ENCODE assay signal across 9 cellular contexts in the genomic region with DNA sequence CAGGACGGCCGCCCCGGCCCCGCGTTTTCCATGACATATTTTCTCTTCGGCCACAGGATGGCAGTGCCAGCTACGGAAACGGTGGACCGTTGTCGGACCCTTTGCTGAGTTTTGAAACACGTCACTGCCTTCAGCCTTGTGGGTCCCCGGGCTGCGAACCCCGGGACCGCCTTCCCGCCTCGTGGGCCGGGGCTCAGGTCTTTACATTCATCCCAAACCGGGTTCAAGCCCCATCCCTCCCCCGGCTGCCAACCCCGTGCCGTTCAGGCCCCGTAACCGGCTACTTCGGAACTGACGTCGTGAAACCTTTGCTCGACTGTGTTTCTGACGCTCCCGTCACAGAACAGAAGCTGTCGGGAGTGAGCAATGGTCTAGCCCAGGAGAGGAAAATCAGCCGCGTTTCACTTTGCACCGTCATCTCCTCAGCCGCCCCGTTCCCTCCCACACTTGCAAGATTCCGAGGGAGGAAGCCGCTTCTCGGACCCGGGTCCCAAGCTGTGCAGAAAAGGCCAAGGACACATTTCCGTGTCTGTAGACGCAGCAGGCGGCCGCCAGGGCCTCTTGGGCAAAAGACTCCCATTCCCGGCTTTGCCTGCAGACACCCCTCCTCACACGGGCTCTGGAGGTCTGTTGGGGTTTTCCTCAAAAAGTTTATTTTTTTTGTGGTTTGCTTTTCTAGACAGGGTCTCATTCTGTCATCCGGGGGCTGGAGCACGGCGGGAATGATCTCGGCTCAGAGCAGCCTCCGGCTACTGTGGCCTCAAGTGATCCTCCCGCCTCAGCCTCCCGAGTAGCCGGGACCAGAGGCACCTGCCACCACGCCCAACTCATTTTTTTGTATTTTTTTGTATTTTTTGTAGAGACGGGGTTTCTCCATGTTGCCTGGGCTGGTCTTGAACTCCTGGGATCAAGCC.
A peak's percentile ranks its signal among the peaks of the same experiment; 100 is the strongest.
DNase-seq lines count a peak whose midpoint lies in the region; ATAC-seq and TF ChIP-seq lines count a peak whose summit lies in the region.
"Had no signal": no experiment of that assay in that cellular context is flagged by ENCODE, and none has a peak within 500 bp of the region (broad histone marks: within the 10 kb centered on the region; RNA-seq: fewer than 3 reads in every experiment).

No MANE protein-coding gene starts in this region.

- H3K9ac ChIP-seq in BLaER1 (no peak overlapping the region), HUES6 (ENCODE audit: low read length) (peak overlapping the region; percentile 64)

- H3K36me3 Mint-ChIP-seq in nephron (ENCODE audit: low read depth): no peaks in the 10 kb centered on the region

- H4K20me1 ChIP-seq in BLaER1: no peaks in the 10 kb centered on the region

- H3K4me2 ChIP-seq in BLaER1: peak overlapping the region; percentile 63

- H3K9me3 Mint-ChIP-seq in nephron: peaks cover 4% of the 10 kb centered on the region

- peaks cover 21% of the 10 kb centered on the region for H3K27me3 ChIP-seq in BLaER1
- peaks cover 30% of the 10 kb centered on the region for H3K27me3 ChIP-seq in HUES6 (ENCODE audit: control insufficient read depth, insufficient read depth, low read length)

- no peak overlapping the region for H3K27ac Mint-ChIP-seq in nephron

- H3K4me1 ChIP-seq in BLaER1: peaks cover 10% of the 10 kb centered on the region; the same call in 1 of the 2 replicates
- H3K4me1 ChIP-seq in HUES6 (ENCODE audit: control insufficient read depth, insufficient read depth, low read length): peaks cover 3% of the 10 kb centered on the region; the same call in 1 of the 2 replicates

- peaks cover 4% of the 10 kb centered on the region for H3K4me1 Mint-ChIP-seq in nephron

- TF ChIP-seq CTCF in astrocyte of the cerebellum (IDR thresholded peaks at IDR 0.05; ENCODE audit: low read depth, low read length, missing control alignments): peak; percentile 34
- TF ChIP-seq CTCF in nephron (IDR thresholded peaks at IDR 0.05; ENCODE audit: unreplicated experiment in 3 of 3): peak; percentile 35 to 61 (median 43)

- no peak overlapping the region for H3K27ac ChIP-seq in BLaER1
- H3K27ac ChIP-seq in HUES6 (ENCODE audit: low read depth, low read length): no peak overlapping the region

- H3K4me3 Mint-ChIP-seq in nephron: peak overlapping the region; percentile 71 to 84 (median 79)

- DNase-seq in astrocyte of the cerebellum (ENCODE audit: low read depth): no peak
- no peak for DNase-seq in NCI-H2196 treated with DMSO at 0.1 percent for 48 hours (lab: John Stamatoyannopoulos, UW; ENCODE audit: unreplicated experiment)
- no peak for DNase-seq in activated gamma-delta T cell (lab: John Stamatoyannopoulos, UW)
- DNase-seq: NCI-H1417 treated with DMSO at 0.1 percent for 48 hours had no signal

- ATAC-seq in GM18517 (IDR thresholded peaks at IDR 0.05; ENCODE audit: unreplicated experiment) (no peak), HG03045 (IDR thresholded peaks at IDR 0.05; ENCODE audit: unreplicated experiment) (no peak)

- H3K36me3 ChIP-seq in BLaER1: no peaks in the 10 kb centered on the region
- H3K36me3 ChIP-seq in HUES6 (ENCODE audit: control insufficient read depth, insufficient read depth, low read length): no peaks in the 10 kb centered on the region

- H3K4me3 ChIP-seq in BLaER1 (0 out of 2 replicates have a peak overlapping the region, but pooled peaks have one; percentile 25), HUES6 (ENCODE audit: low read depth, low read length) (peak overlapping the region; percentile 53), astrocyte of the cerebellum (ENCODE audit: low read depth, low read length) (peak overlapping the region; percentile 27)

- H3K27me3 Mint-ChIP-seq in nephron (ENCODE audit: low read depth): peaks cover 73% of the 10 kb centered on the region

- in situ Hi-C loops in astrocyte of the cerebellum (cut with HindIII; ENCODE audit: low sequenced_read_pairs): no loop called here

- H3K9me3 ChIP-seq in BLaER1 (no peaks in the 10 kb centered on the region), HUES6 (ENCODE audit: control insufficient read depth, insufficient read depth, low read depth, low read length) (no peaks in the 10 kb centered on the region)
